In the genomic region with DNA sequence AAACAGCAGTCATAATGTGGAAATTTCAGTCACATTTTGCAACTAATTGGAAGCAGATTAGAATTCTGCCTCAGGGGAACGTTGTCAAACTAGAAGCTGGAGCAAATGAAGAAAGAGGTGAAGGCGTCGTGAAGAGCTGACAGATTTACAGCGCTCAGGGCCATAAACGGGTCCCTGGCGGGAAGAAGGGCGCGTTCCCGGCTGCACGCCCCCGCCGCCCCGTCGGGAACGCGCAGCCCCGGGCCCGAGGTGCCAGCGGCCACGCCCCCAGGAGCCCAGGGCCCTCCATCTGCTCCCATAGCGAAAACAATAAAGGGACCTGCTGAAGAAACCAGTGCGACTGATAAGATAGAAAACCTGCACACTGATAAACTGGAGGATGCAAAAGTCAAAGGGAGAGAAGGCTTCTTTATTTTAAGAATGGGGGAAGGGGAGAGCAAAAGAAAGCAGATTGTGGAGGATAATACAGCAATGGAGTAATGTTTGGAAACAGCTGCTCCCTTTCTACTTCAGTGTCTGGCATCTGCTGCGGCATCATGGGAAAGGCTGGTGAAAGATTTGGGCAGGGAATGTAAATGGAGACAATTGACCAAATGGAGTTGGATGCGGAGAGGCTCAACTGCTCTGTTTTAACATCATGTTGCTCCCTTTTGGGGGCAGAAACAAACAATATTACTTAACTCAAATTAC, we compare ENCODE assay signal across 9 cellular contexts. TPM values are rescaled to one million over a fixed set of nuclear protein-coding genes. Genes with fewer than 3 reads are reported as not detected.
DNase-seq lines count a peak whose midpoint lies in the region; ATAC-seq, FAIRE-seq and TF ChIP-seq lines count a peak whose summit lies in the region.
"Had no signal": no experiment of that assay in that cellular context is flagged by ENCODE, and none has a peak within 500 bp of the region (broad histone marks: within the 10 kb centered on the region; RNA-seq: fewer than 3 reads in every experiment).

No MANE protein-coding gene starts in this region.

- intact Hi-C loops in heart right ventricle (cut with DNase I), result no loop called here
- intact Hi-C loops in gastrocnemius medialis (cut with DNase I; ENCODE audit: low total_unique reads), result no loop called here
- intact Hi-C loops in right lobe of liver (cut with DNase I), result no loop called here

- in situ Hi-C loops in gastrocnemius medialis (cut with MboI; ENCODE audit: low sequenced_read_pairs in 4 of 4), result loop anchor here in 2 of 4 donors (10.0 to 25.0 kb wide), 4 partner anchors 71 to 752 kb away; no protein-coding TSS in a partner anchor

- H3K4me1 ChIP-seq in SJCRH30 (peaks cover 33% of the 10 kb centered on the region), heart right ventricle (peaks cover 2 to 77% (median 42%) of the 10 kb centered on the region in 9 donors), gastrocnemius medialis (peaks cover 57 to 72% of the 10 kb centered on the region in 2 donors), right lobe of liver (peaks cover 0 to 4% (median 0%) of the 10 kb centered on the region in 4 donors), MM.1S (ENCODE audit: low read length) (no peaks in the 10 kb centered on the region)

- H3K9me2 ChIP-seq in MM.1S (replicated peaks; ENCODE audit: insufficient read depth, low read length), result no peaks in the 10 kb centered on the region

- H3K4me3 ChIP-seq in SJCRH30 (peak overlapping the region; percentile 22), heart right ventricle (peak overlapping the region in 8 of 10 donors; percentile 17 to 44 (median 40)), gastrocnemius medialis (peak overlapping the region; percentile 44 to 57 (median 47)), right lobe of liver (no peak overlapping the region), MM.1S (ENCODE audit: low read length) (no peak overlapping the region)

- peak in 5 of 8 donors; percentile 41 to 68 (median 53) for ATAC-seq in heart right ventricle
- peak; percentile 82 to 83 for ATAC-seq in gastrocnemius medialis
- no peak for ATAC-seq in right lobe of liver
- no peak for ATAC-seq in GM21528 (IDR thresholded peaks at IDR 0.05; ENCODE audit: low FRiP score, unreplicated experiment)

- no peaks in the 10 kb centered on the region for H3F3A ChIP-seq in MM.1S (ENCODE audit: insufficient read depth, low read length)

- H3K79me2 ChIP-seq in MM.1S (ENCODE audit: low read length), result no peaks in the 10 kb centered on the region

- FAIRE-seq in HTR-8/SVneo (lab: Jason Lieb, UNC), result no peak
- FAIRE-seq: colon had no signal

- H3K27me3 ChIP-seq in SJCRH30, result no peaks in the 10 kb centered on the region
- H3K27me3 ChIP-seq in heart right ventricle, result peaks cover 0 to 12% (median 0%) of the 10 kb centered on the region in 7 donors
- no peaks in the 10 kb centered on the region for H3K27me3 ChIP-seq in gastrocnemius medialis
- H3K27me3 ChIP-seq in right lobe of liver, result no peaks in the 10 kb centered on the region
- H3K27me3 ChIP-seq in MM.1S (replicated peaks; ENCODE audit: insufficient read depth, low read length), result no peaks in the 10 kb centered on the region

- no peak overlapping the region for H2AFZ ChIP-seq in MM.1S (ENCODE audit: low read length)

- no peak for TF ChIP-seq POLR2A in gastrocnemius medialis (IDR thresholded peaks at IDR 0.05)
- TF ChIP-seq POLR2A in right lobe of liver (IDR thresholded peaks at IDR 0.05), result no peak

- no peak overlapping the region for H3K9ac ChIP-seq in MM.1S (ENCODE audit: low read length)

- H3K36me3 ChIP-seq in SJCRH30, result no peaks in the 10 kb centered on the region
- H3K36me3 ChIP-seq in heart right ventricle, result no peaks in the 10 kb centered on the region
- H3K36me3 ChIP-seq in gastrocnemius medialis, result no peaks in the 10 kb centered on the region
- H3K36me3 ChIP-seq in right lobe of liver, result no peaks in the 10 kb centered on the region
- H3K36me3 ChIP-seq in MM.1S (replicated peaks; ENCODE audit: insufficient read depth, low read length), result no peaks in the 10 kb centered on the region

- TF ChIP-seq CTCF in heart right ventricle (IDR thresholded peaks at IDR 0.05), result no peak
- TF ChIP-seq CTCF in gastrocnemius medialis (IDR thresholded peaks at IDR 0.05 in 4 of 5, conservative IDR thresholded peaks at IDR 0.05 in 1 of 5), result no peak
- TF ChIP-seq CTCF in right lobe of liver (IDR thresholded peaks at IDR 0.05), result no peak
- TF ChIP-seq CTCF in MM.1S (IDR thresholded peaks at IDR 0.05; ENCODE audit: low read length), result no peak

- no peaks in the 10 kb centered on the region for H4K20me1 ChIP-seq in MM.1S (ENCODE audit: insufficient read depth, low read length)

- 31 to 39% methylated on average over 24 of the region's 24 CpGs for WGBS in heart right ventricle, 2 donors
- 38% methylated on average over 24 of the region's 24 CpGs for WGBS in right lobe of liver (ENCODE audit: insufficient coverage, low coverage, low lambda C conversion rate, missing lambda C conversion rate)

- DNase-seq in GM04504 (ENCODE audit: low read depth) (peak; percentile 69), SJCRH30 (peak; percentile 54 to 75), heart right ventricle (peak in 1 of 2 donors; percentile 26), gastrocnemius medialis (no peak), right lobe of liver (no peak), HTR-8/SVneo (ENCODE audit: insufficient read length, low spot score) (no peak), MM.1S (no peak)

- H3K4me2 ChIP-seq in MM.1S (ENCODE audit: low read depth, low read length), result no peak overlapping the region

- H3K27ac ChIP-seq in SJCRH30 (peak overlapping the region; percentile 60), heart right ventricle (peak overlapping the region in 6 of 10 donors; percentile 8 to 57 (median 26)), gastrocnemius medialis (peak overlapping the region; percentile 55 to 72 (median 62)), right lobe of liver (no peak overlapping the region), MM.1S (ENCODE audit: low read length) (no peak overlapping the region)

- H3K9me3 ChIP-seq in SJCRH30 (replicated peaks), result no peaks in the 10 kb centered on the region
- no peaks in the 10 kb centered on the region for H3K9me3 ChIP-seq in heart right ventricle
- H3K9me3 ChIP-seq in gastrocnemius medialis, result no peaks in the 10 kb centered on the region
- H3K9me3 ChIP-seq in right lobe of liver, result no peaks in the 10 kb centered on the region
- no peaks in the 10 kb centered on the region for H3K9me3 ChIP-seq in MM.1S (replicated peaks; ENCODE audit: insufficient read depth, low read length)

RNA-seq across cellular contexts. Expression of a gene that starts 11.1 kb away (rescaled TPM):
- 10.9 and 12.6 TPM in 2 replicates for total RNA-seq in SJCRH30 (2014; rRNA removed; shearing (Covaris generic))
- total RNA-seq in heart right ventricle (10 to 100 TPM in 9 of 10 donors, 1 to 10 TPM in 1; 9.8 to 22.9 (median 13.1) TPM), gastrocnemius medialis (10 to 100 TPM in 3 of 4 donors, 1 to 10 TPM in 1; 7.3 to 27.4 (median 17.5) TPM), right lobe of liver (1 to 10 TPM; 3.9 to 6.5 (median 4.9) TPM)
- 10 to 100 TPM in 1 of 2 donors, 1 to 10 TPM in 1; 3.3 to 17.2 TPM for polyA plus RNA-seq in heart right ventricle

Comparison
In these comparisons a context has a peak if more than half of its experiments do, and no peak if none do; other contexts are left out.
1. DNase-seq: peak in GM04504 (single experiment) and SJCRH30 (2 of 2); none in gastrocnemius medialis (0 of 2), right lobe of liver (0 of 3), HTR-8/SVneo (single experiment) and MM.1S (single experiment).
2. H3K27ac ChIP-seq: peak in SJCRH30 (single experiment), heart right ventricle (6 of 10) and gastrocnemius medialis (4 of 4); none in right lobe of liver (0 of 3) and MM.1S (single experiment).
3. H3K4me3 ChIP-seq: peak in SJCRH30 (single experiment), heart right ventricle (8 of 10) and gastrocnemius medialis (4 of 4); none in right lobe of liver (0 of 3) and MM.1S (single experiment).
4. ATAC-seq: peak in heart right ventricle (5 of 8) and gastrocnemius medialis (2 of 2); none in right lobe of liver (0 of 4) and GM21528 (single experiment).